ENCODE assay signal across 1 cellular context in the genomic region with DNA sequence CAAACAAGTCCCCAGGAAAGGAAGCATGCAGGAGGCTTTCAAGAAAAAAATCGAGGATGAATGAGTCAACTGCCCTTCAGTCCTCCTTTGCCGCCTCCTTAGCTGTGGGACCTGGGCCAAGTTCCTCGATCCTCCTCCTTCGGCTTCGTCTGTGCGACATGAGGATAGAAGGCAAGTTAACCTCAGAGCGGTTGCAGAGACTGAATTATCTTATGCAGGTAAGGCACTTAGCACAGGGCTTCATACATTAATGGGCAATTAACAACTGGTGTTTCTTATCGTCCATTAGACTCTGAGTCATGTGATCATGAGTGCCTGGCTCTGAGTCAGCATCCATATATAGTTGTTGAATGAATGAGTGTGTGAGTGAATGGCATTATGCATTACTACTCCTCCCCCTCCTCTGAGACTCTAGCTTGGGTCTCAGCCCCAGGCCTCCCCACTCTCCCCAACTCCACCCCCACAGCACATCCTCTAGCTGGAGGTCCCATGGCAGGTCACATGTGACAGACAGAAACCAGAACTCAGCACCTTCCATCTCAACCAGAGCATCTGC.
TF ChIP-seq lines count a peak whose summit lies in the region.

No MANE protein-coding gene starts in this region.

TF ChIP-seq in GM23338, 12 proteins besides CTCF, POLR2A, EP300 and RAD21 (continued from another document):
- TF ChIP-seq, protein P1, sequence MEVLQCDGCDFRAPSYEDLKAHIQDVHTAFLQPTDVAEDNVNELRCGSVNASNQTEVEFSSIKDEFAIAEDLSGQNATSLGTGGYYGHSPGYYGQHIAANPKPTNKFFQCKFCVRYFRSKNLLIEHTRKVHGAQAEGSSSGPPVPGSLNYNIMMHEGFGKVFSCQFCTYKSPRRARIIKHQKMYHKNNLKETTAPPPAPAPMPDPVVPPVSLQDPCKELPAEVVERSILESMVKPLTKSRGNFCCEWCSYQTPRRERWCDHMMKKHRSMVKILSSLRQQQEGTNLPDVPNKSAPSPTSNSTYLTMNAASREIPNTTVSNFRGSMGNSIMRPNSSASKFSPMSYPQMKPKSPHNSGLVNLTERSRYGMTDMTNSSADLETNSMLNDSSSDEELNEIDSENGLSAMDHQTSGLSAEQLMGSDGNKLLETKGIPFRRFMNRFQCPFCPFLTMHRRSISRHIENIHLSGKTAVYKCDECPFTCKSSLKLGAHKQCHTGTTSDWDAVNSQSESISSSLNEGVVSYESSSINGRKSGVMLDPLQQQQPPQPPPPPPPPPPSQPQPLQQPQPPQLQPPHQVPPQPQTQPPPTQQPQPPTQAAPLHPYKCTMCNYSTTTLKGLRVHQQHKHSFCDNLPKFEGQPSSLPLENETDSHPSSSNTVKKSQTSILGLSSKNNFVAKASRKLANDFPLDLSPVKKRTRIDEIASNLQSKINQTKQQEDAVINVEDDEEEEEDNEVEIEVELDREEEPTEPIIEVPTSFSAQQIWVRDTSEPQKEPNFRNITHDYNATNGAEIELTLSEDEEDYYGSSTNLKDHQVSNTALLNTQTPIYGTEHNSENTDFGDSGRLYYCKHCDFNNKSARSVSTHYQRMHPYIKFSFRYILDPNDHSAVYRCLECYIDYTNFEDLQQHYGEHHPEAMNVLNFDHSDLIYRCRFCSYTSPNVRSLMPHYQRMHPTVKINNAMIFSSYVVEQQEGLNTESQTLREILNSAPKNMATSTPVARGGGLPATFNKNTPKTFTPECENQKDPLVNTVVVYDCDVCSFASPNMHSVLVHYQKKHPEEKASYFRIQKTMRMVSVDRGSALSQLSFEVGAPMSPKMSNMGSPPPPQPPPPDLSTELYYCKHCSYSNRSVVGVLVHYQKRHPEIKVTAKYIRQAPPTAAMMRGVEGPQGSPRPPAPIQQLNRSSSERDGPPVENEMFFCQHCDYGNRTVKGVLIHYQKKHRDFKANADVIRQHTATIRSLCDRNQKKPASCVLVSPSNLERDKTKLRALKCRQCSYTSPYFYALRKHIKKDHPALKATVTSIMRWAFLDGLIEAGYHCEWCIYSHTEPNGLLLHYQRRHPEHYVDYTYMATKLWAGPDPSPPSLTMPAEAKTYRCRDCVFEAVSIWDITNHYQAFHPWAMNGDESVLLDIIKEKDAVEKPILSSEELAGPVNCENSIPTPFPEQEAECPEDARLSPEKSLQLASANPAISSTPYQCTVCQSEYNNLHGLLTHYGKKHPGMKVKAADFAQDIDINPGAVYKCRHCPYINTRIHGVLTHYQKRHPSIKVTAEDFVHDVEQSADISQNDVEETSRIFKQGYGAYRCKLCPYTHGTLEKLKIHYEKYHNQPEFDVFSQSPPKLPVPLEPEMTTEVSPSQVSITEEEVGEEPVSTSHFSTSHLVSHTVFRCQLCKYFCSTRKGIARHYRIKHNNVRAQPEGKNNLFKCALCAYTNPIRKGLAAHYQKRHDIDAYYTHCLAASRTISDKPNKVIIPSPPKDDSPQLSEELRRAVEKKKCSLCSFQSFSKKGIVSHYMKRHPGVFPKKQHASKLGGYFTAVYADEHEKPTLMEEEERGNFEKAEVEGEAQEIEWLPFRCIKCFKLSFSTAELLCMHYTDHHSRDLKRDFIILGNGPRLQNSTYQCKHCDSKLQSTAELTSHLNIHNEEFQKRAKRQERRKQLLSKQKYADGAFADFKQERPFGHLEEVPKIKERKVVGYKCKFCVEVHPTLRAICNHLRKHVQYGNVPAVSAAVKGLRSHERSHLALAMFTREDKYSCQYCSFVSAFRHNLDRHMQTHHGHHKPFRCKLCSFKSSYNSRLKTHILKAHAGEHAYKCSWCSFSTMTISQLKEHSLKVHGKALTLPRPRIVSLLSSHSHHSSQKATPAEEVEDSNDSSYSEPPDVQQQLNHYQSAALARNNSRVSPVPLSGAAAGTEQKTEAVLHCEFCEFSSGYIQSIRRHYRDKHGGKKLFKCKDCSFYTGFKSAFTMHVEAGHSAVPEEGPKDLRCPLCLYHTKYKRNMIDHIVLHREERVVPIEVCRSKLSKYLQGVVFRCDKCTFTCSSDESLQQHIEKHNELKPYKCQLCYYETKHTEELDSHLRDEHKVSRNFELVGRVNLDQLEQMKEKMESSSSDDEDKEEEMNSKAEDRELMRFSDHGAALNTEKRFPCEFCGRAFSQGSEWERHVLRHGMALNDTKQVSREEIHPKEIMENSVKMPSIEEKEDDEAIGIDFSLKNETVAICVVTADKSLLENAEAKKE (CRISPR knock-in tag; IDR thresholded peaks at IDR 0.05) = no peak
- no peak for TF ChIP-seq ZNF331 (CRISPR knock-in tag; IDR thresholded peaks at IDR 0.05; ENCODE audit: low read depth)
- TF ChIP-seq, protein P2, sequence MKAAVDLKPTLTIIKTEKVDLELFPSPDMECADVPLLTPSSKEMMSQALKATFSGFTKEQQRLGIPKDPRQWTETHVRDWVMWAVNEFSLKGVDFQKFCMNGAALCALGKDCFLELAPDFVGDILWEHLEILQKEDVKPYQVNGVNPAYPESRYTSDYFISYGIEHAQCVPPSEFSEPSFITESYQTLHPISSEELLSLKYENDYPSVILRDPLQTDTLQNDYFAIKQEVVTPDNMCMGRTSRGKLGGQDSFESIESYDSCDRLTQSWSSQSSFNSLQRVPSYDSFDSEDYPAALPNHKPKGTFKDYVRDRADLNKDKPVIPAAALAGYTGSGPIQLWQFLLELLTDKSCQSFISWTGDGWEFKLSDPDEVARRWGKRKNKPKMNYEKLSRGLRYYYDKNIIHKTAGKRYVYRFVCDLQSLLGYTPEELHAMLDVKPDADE (IDR thresholded peaks at IDR 0.05) = no peak
- TF ChIP-seq JUNB (IDR thresholded peaks at IDR 0.05; ENCODE audit: unreplicated experiment) = no peak
- TF ChIP-seq ZNF114 (CRISPR knock-in tag; IDR thresholded peaks at IDR 0.05) = no peak
- TF ChIP-seq EZH2 (IDR thresholded peaks at IDR 0.05; ENCODE audit: low read depth, unreplicated experiment) = no peak
- no peak for TF ChIP-seq NANOG (IDR thresholded peaks at IDR 0.05; ENCODE audit: borderline replicate concordance)
- no peak for TF ChIP-seq CREB1 (CRISPR knock-in tag; IDR thresholded peaks at IDR 0.05; ENCODE audit: low read depth)
- no peak for TF ChIP-seq EZH2phosphoT487 (IDR thresholded peaks at IDR 0.05; ENCODE audit: unreplicated experiment)
- TF ChIP-seq, protein P3, sequence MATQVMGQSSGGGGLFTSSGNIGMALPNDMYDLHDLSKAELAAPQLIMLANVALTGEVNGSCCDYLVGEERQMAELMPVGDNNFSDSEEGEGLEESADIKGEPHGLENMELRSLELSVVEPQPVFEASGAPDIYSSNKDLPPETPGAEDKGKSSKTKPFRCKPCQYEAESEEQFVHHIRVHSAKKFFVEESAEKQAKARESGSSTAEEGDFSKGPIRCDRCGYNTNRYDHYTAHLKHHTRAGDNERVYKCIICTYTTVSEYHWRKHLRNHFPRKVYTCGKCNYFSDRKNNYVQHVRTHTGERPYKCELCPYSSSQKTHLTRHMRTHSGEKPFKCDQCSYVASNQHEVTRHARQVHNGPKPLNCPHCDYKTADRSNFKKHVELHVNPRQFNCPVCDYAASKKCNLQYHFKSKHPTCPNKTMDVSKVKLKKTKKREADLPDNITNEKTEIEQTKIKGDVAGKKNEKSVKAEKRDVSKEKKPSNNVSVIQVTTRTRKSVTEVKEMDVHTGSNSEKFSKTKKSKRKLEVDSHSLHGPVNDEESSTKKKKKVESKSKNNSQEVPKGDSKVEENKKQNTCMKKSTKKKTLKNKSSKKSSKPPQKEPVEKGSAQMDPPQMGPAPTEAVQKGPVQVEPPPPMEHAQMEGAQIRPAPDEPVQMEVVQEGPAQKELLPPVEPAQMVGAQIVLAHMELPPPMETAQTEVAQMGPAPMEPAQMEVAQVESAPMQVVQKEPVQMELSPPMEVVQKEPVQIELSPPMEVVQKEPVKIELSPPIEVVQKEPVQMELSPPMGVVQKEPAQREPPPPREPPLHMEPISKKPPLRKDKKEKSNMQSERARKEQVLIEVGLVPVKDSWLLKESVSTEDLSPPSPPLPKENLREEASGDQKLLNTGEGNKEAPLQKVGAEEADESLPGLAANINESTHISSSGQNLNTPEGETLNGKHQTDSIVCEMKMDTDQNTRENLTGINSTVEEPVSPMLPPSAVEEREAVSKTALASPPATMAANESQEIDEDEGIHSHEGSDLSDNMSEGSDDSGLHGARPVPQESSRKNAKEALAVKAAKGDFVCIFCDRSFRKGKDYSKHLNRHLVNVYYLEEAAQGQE (IDR thresholded peaks at IDR 0.05; ENCODE audit: unreplicated experiment) = no peak
- no peak for TF ChIP-seq POLR2AphosphoS5 (IDR thresholded peaks at IDR 0.05; ENCODE audit: low read depth)
